In the genomic region with DNA sequence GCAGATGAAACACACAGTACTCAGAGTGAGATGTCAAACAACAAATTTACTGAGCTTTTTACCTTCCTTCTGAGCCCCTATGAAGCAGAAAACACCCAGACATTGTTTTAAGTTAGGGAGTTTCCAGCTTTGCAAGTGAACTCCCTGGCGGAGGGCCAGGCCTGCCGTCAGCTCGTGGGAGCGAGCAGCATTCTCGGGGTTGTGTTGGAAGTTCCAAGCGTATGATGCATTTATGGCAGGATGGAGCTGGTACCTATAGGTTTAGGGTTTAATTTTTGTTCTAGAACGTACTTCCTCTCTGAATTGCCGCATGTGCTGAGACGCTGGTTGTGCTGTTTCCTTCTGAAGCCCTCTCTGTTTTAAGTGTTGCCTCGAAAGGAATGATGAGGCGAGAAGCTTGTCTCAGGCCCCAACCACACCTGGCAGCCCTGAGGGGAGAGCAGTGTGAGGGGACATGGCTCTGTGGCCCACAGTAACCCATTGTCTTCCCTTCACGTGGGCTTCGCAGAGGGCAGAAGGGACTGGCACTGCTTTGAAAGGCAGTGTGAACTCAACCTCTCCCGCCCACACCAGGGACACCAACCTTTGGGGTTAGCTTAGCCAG, we compare ENCODE assay signal across 9 cellular contexts.
DNase-seq lines count a peak whose midpoint lies in the region; TF ChIP-seq lines count a peak whose summit lies in the region.
"Had no signal": no experiment of that assay in that cellular context is flagged by ENCODE, and none has a peak within 500 bp of the region (broad histone marks: within the 10 kb centered on the region; RNA-seq: fewer than 3 reads in every experiment).

No MANE protein-coding gene starts in this region.

- H3K9me3 Mint-ChIP-seq in type B pancreatic cell: no peaks in the 10 kb centered on the region
- H3K9me3 Mint-ChIP-seq: activated T-cell treated with anti-CD3 and anti-CD28 coated beads, Interleukin-2, amount 50 U/mL, for 4 hours had no signal

- peaks cover 21% of the 10 kb centered on the region for H3K4me1 Mint-ChIP-seq in type B pancreatic cell (ENCODE audit: unreplicated experiment)

- H3K27ac Mint-ChIP-seq in type B pancreatic cell: no peak overlapping the region

- H3K27me3 Mint-ChIP-seq in type B pancreatic cell: peaks cover 14% of the 10 kb centered on the region

- no peaks in the 10 kb centered on the region for H3K36me3 Mint-ChIP-seq in type B pancreatic cell

- peak; percentile 7 for DNase-seq in stimulated activated CD8-positive, alpha-beta memory T cell treated with anti-CD3 and anti-CD28 coated beads, Interleukin-4, amount 100 ng/mL, for 24 hours (ENCODE audit: low read depth)
- DNase-seq in stimulated activated CD8-positive, alpha-beta memory T cell treated with anti-CD3 and anti-CD28 coated beads, Interleukin-4, amount 100 ng/mL, for 48 hours: no peak
- DNase-seq in dermis microvascular lymphatic vessel endothelial cell (ENCODE audit: low read depth in 2 of 2) (peak; percentile 74 to 95), middle frontal gyrus (ENCODE audit: extremely low spot score, low spot score) (peak; percentile 25), cerebellar nuclear complex (lab: John Stamatoyannopoulos, UW) (no peak), type B pancreatic cell (ENCODE audit: extremely low spot score, unreplicated experiment) (no peak), NCI-H1930 (lab: John Stamatoyannopoulos, UW) (no peak), NCI-H526 (lab: John Stamatoyannopoulos, UW) (no peak)
- DNase-seq: activated T-cell treated with anti-CD3 and anti-CD28 coated beads, Interleukin-2, amount 50 U/mL, for 4 hours had no signal

- no peak for TF ChIP-seq CTCF in type B pancreatic cell (conservative IDR thresholded peaks at IDR 0.05)

- no peak overlapping the region for H3K4me3 Mint-ChIP-seq in type B pancreatic cell
- H3K4me3 Mint-ChIP-seq: activated T-cell treated with anti-CD3 and anti-CD28 coated beads, Interleukin-2, amount 50 U/mL, for 4 hours had no signal

Comparison
In these comparisons a context has a peak if more than half of its experiments do, and no peak if none do; other contexts are left out.
1. DNase-seq: peak in stimulated activated CD8-positive, alpha-beta memory T cell treated with anti-CD3 and anti-CD28 coated beads, Interleukin-4, amount 100 ng/mL, for 24 hours (single experiment), dermis microvascular lymphatic vessel endothelial cell (2 of 2) and middle frontal gyrus (single experiment); none in stimulated activated CD8-positive, alpha-beta memory T cell treated with anti-CD3 and anti-CD28 coated beads, Interleukin-4, amount 100 ng/mL, for 48 hours (single experiment), cerebellar nuclear complex (0 of 2), type B pancreatic cell (single experiment), NCI-H1930 (0 of 2) and NCI-H526 (0 of 2).